8 cellular contexts compared by ENCODE assay signal in genomic region chr2:204110250-204111183, GRCh38.
A peak's percentile ranks its signal among the peaks of the same experiment; 100 is the strongest.
DNase-seq lines count a peak whose midpoint lies in the region; ATAC-seq, FAIRE-seq and TF ChIP-seq lines count a peak whose summit lies in the region.

No MANE protein-coding gene starts in this region.

- ATAC-seq in HG03139 (IDR thresholded peaks at IDR 0.05; ENCODE audit: unreplicated experiment) = peak; percentile 93

- CTCF ChIA-PET in H1 (lab: Charles Lee; ENCODE audit: partially characterized antibody) = interaction anchor here (0.5 to 7.3 kb wide), 8 partner anchors 10 to 809 kb away, joined by 3 to 46 read pairs (median 3); no protein-coding TSS in a partner anchor

- no peak overlapping the region for H4K8ac ChIP-seq in H1 (ENCODE audit: extremely low read depth, insufficient read depth, low read length)

- no peaks in the 10 kb centered on the region for H4K20me1 ChIP-seq in H1 (replicated peaks in 1 of 2; ENCODE audit: control insufficient read depth in 1 of 2, insufficient read depth in 2 of 2, low read length in 2 of 2)

- H3K4me2 ChIP-seq in H1 (ENCODE audit: insufficient read depth in 1 of 2, low read depth in 2 of 2, low read length in 2 of 2) = no peak overlapping the region

- no peak for TF ChIP-seq RAD21 in H1 (IDR thresholded peaks at IDR 0.05 in 1 of 2, conservative IDR thresholded peaks at IDR 0.05 in 1 of 2; ENCODE audit: low read depth in 2 of 2, low read length in 2 of 2)

- TF ChIP-seq EP300 in H1 (IDR thresholded peaks at IDR 0.05; ENCODE audit: borderline replicate concordance in 1 of 2, low read depth in 2 of 2, low read length in 2 of 2) = no peak

- no peak overlapping the region for H4K91ac ChIP-seq in H1 (replicated peaks; ENCODE audit: insufficient read length, low read length)

- peaks cover 0 to 11% (median 6%) of the 10 kb centered on the region in 4 experiments; a peak in 5 of 7 replicates for H3K4me1 ChIP-seq in H1 (replicated peaks in 1 of 4; ENCODE audit: control insufficient read depth in 3 of 4, insufficient read depth in 4 of 4, low read length in 3 of 4)

- H3K36me3 ChIP-seq in H1 (ENCODE audit: control insufficient read depth in 2 of 4, insufficient read depth in 4 of 4, low read length in 3 of 4) = no peaks in the 10 kb centered on the region

- H3K27me3 ChIP-seq in H1 (replicated peaks in 1 of 4; ENCODE audit: control insufficient read depth in 3 of 4, extremely low read depth in 1 of 4, insufficient read depth in 3 of 4, low read length in 3 of 4) (no peaks in the 10 kb centered on the region), dorsolateral prefrontal cortex (peaks cover 0 to 10% (median 0%) of the 10 kb centered on the region in 45 donors)

- no peak overlapping the region for H3K56ac ChIP-seq in H1 (replicated peaks; ENCODE audit: insufficient read length, low read depth, low read length)

- TF ChIP-seq POLR2A in H1 (IDR thresholded peaks at IDR 0.05; ENCODE audit: control extremely low read depth in 1 of 2, low read depth in 2 of 2, low read length in 2 of 2) = no peak

- no peak overlapping the region for H3K4me3 ChIP-seq in H1 (ENCODE audit: extremely low read depth in 1 of 4, insufficient read depth in 2 of 4, low read depth in 3 of 4, low read length in 4 of 4)
- no peak overlapping the region for H3K4me3 ChIP-seq in dorsolateral prefrontal cortex

- H2AFZ ChIP-seq in H1 (ENCODE audit: low read length) = 0 out of 2 replicates have a peak overlapping the region, but pooled peaks have one; percentile 88

- POLR2A ChIA-PET in H1 (lab: Charles Lee; ENCODE audit: partially characterized antibody) = no interaction called here

- no peak overlapping the region for H2BK20ac ChIP-seq in H1 (ENCODE audit: low read length)

- H3K18ac ChIP-seq in H1 (ENCODE audit: extremely low read depth, low read length) = no peak overlapping the region

- no peak overlapping the region for H3K14ac ChIP-seq in H1 (ENCODE audit: insufficient read length)

- no peaks in the 10 kb centered on the region for H3K79me2 ChIP-seq in H1 (ENCODE audit: control insufficient read depth in 1 of 2, insufficient read depth in 2 of 2, low read length in 2 of 2)

- H3K79me1 ChIP-seq in H1 (ENCODE audit: low read depth, low read length) = no peaks in the 10 kb centered on the region

- no peak overlapping the region for H3K4ac ChIP-seq in H1 (replicated peaks; ENCODE audit: insufficient read length, low read depth, low read length)

- no peak overlapping the region for H2BK12ac ChIP-seq in H1 (ENCODE audit: low read depth, low read length)

- H4K5ac ChIP-seq in H1 (ENCODE audit: insufficient read length, low read depth, low read length) = no peak overlapping the region

- no peak overlapping the region for H2BK5ac ChIP-seq in H1 (ENCODE audit: low read depth, low read length)

- intact Hi-C loops in dorsolateral prefrontal cortex (cut with DNase I) = loop anchor here in 1 of 2 donors (10.0 kb wide), 2 partner anchors 154 to 514 kb away; no protein-coding TSS in a partner anchor

- H2BK15ac ChIP-seq in H1 (ENCODE audit: low read length) = no peak overlapping the region

- WGBS in H1 (ENCODE audit: extremely low coverage in 1 of 2, insufficient coverage in 1 of 2, insufficient read length in 1 of 2, insufficient replicate concordance in 2 of 2, low coverage in 1 of 2, low lambda C conversion rate in 2 of 2, missing lambda C conversion rate in 1 of 2), 2 experiments = 91% methylated on average over 11 of the region's 11 CpGs; no CpG with 5 or more reads in 1 of the 2 experiments

- H3K27ac ChIP-seq in H1 (ENCODE audit: low read depth, low read length) (no peak overlapping the region), dorsolateral prefrontal cortex (peak overlapping the region in 2 of 59 donors; percentile 7 to 42)

- TF ChIP-seq CTCF in H1 (IDR thresholded peaks at IDR 0.05; ENCODE audit: control extremely low read depth in 1 of 3, insufficient read depth in 1 of 3, low read depth in 1 of 3, low read length in 3 of 3) = no peak
- TF ChIP-seq CTCF in dorsolateral prefrontal cortex (IDR thresholded peaks at IDR 0.05 in 54 of 56, conservative IDR thresholded peaks at IDR 0.05 in 2 of 56; ENCODE audit: low read depth in 1 of 56, partially characterized antibody in 56 of 56) = no peak

- H2BK120ac ChIP-seq in H1 (replicated peaks; ENCODE audit: low read depth, low read length) = no peak overlapping the region

- H3K23ac ChIP-seq in H1 (ENCODE audit: insufficient read length) = no peak overlapping the region

- no peak overlapping the region for H2AK5ac ChIP-seq in H1 (ENCODE audit: low read depth, low read length)

- no peaks in the 10 kb centered on the region for H3K9me3 ChIP-seq in H1 (ENCODE audit: insufficient read depth in 2 of 2, low read depth in 1 of 2, low read length in 1 of 2)

- peak; percentile 34 for DNase-seq in GM19239 (ENCODE audit: insufficient read length, low spot score)
- DNase-seq in activated CD4-positive, alpha-beta T cell treated with anti-CD3 and anti-CD28 coated beads for 1 hour = peak; percentile 24
- DNase-seq in H1 (ENCODE audit: low read depth in 1 of 2, low spot score in 2 of 2) = no peak
- DNase-seq in stimulated activated CD4-positive, alpha-beta T cell treated with anti-CD3 and anti-CD28 coated beads, Interleukin-2, amount 100 ng/mL, for 24 hours = peak; percentile 64 to 72
- no peak for DNase-seq in NCI-H524 (lab: John Stamatoyannopoulos, UW)
- no peak for DNase-seq in dorsolateral prefrontal cortex
- DNase-seq in superior temporal gyrus (ENCODE audit: extremely low spot score) = no peak

- no peak overlapping the region for H3K9ac ChIP-seq in H1 (replicated peaks in 1 of 4; ENCODE audit: extremely low read depth in 1 of 4, low read depth in 3 of 4, low read length in 3 of 4)

- H3K23me2 ChIP-seq in H1 (ENCODE audit: low read depth, low read length) = no peaks in the 10 kb centered on the region

- peak; percentile 94 for FAIRE-seq in GM19239 (lab: Jason Lieb, UNC)
- no peak for FAIRE-seq in H1 (lab: Jason Lieb, UNC)

TF ChIP-seq in H1, 55 proteins besides CTCF, POLR2A, EP300 and RAD21:
- TF ChIP-seq RXRA (IDR thresholded peaks at IDR 0.05; ENCODE audit: insufficient read depth, low read depth, low read length) (no peak), TAF7 (optimal IDR thresholded peaks at IDR 0.05; ENCODE audit: borderline replicate concordance, low read depth, low read length) (no peak), RNF2 (IDR thresholded peaks at IDR 0.05; ENCODE audit: borderline replicate concordance, low read depth, low read length, missing control alignments, poor library complexity, severe bottlenecking) (no peak), NANOG (IDR thresholded peaks at IDR 0.05; ENCODE audit: insufficient read depth, low read depth, low read length, poor library complexity, severe bottlenecking) (no peak), POU5F1 (IDR thresholded peaks at IDR 0.05; ENCODE audit: low read depth, low read length) (no peak), JUND (IDR thresholded peaks at IDR 0.05; ENCODE audit: low read length) (no peak), BCL11A (IDR thresholded peaks at IDR 0.05; ENCODE audit: low read depth in 2 of 2, low read length in 2 of 2) (no peak), SUZ12 (IDR thresholded peaks at IDR 0.05; ENCODE audit: low read length) (no peak), SIN3A (conservative IDR thresholded peaks at IDR 0.05 in 1 of 2, IDR thresholded peaks at IDR 0.05 in 1 of 2; ENCODE audit: low read depth in 1 of 2, low read length in 2 of 2) (no peak), KDM1A (IDR thresholded peaks at IDR 0.05; ENCODE audit: borderline replicate concordance, low read length) (no peak), TBP (IDR thresholded peaks at IDR 0.05; ENCODE audit: low read depth, low read length) (no peak), HDAC2 (IDR thresholded peaks at IDR 0.05; ENCODE audit: borderline replicate concordance in 1 of 2, low read depth in 2 of 2, low read length in 2 of 2) (no peak), TAF1 (IDR thresholded peaks at IDR 0.05; ENCODE audit: low read depth, low read length) (no peak)

Comparison
In these comparisons a context has a peak if more than half of its experiments do, and no peak if none do; other contexts are left out.
1. DNase-seq: peak in GM19239 (single experiment), activated CD4-positive, alpha-beta T cell treated with anti-CD3 and anti-CD28 coated beads for 1 hour (single experiment) and stimulated activated CD4-positive, alpha-beta T cell treated with anti-CD3 and anti-CD28 coated beads, Interleukin-2, amount 100 ng/mL, for 24 hours (2 of 2); none in H1 (0 of 2), NCI-H524 (0 of 2), dorsolateral prefrontal cortex (0 of 10) and superior temporal gyrus (single experiment).